Comparison of ENCODE assay signal across 8 cellular contexts in genomic region chrX:13029341-13029740, GRCh38. TPM values are rescaled to one million over a fixed set of nuclear protein-coding genes. Genes with fewer than 3 reads are reported as not detected.
DNase-seq lines count a peak whose midpoint lies in the region; ATAC-seq and TF ChIP-seq lines count a peak whose summit lies in the region.

No MANE protein-coding gene starts in this region.

- no peak for TF ChIP-seq RAD21 in Ishikawa (IDR thresholded peaks at IDR 0.05; ENCODE audit: low read depth)

- no peak overlapping the region for H3K4me3 ChIP-seq in mammary epithelial cell (replicated peaks in 1 of 3; ENCODE audit: insufficient read depth in 1 of 3, low read depth in 2 of 3, low read length in 3 of 3)

- no peaks in the 10 kb centered on the region for H3K79me2 ChIP-seq in mammary epithelial cell (ENCODE audit: insufficient read depth, low read length)

- H4K20me1 ChIP-seq in mammary epithelial cell (ENCODE audit: insufficient read depth, low read length): no peaks in the 10 kb centered on the region

- peak overlapping the region; percentile 67 for H3K27ac ChIP-seq in 22Rv1
- no peak overlapping the region for H3K27ac ChIP-seq in mammary epithelial cell (ENCODE audit: insufficient read depth, low read depth, low read length)

- H3K9ac ChIP-seq in mammary epithelial cell (ENCODE audit: insufficient read depth, low read length): no peak overlapping the region

- TF ChIP-seq CTCF in 22Rv1 (IDR thresholded peaks at IDR 0.05): no peak
- no peak for TF ChIP-seq CTCF in mammary epithelial cell (conservative IDR thresholded peaks at IDR 0.05 in 1 of 2, IDR thresholded peaks at IDR 0.05 in 1 of 2; ENCODE audit: extremely low read depth in 1 of 2, insufficient read depth in 1 of 2, low read depth in 1 of 2, low read length in 2 of 2)

- dilution Hi-C loops in mammary epithelial cell (cut with HindIII; ENCODE audit: low sequenced_read_pairs): no loop called here

- BruUV-seq in mammary epithelial cell (replicated peaks; lab: Mats Ljungman, UMichigan): no TSS peak

- DNase-seq in mammary epithelial cell (no peak), medulla oblongata (ENCODE audit: extremely low spot score) (peak; percentile 45), AML-193 (lab: John Stamatoyannopoulos, UW) (no peak), COR-L47 (lab: John Stamatoyannopoulos, UW) (no peak)
- no peak for DNase-seq in activated CD4-positive, alpha-beta T cell treated with anti-CD3 and anti-CD28 coated beads, Interleukin-2, amount 50 U/mL, for 4 hours

- H3K4me2 ChIP-seq in mammary epithelial cell (ENCODE audit: insufficient read depth, low read depth, low read length): peak overlapping the region; percentile 50

- 22% methylated on average over 5 of the region's 5 CpGs for WGBS in mammary epithelial cell (ENCODE audit: low coverage, missing lambda C conversion rate)

- H3K9me3 ChIP-seq in mammary epithelial cell (replicated peaks; ENCODE audit: insufficient read depth, low read length): no peaks in the 10 kb centered on the region

- CTCF ChIA-PET in mammary epithelial cell (lab: Charles Lee; ENCODE audit: low non-redundant PET): no interaction called here

- no peak for TF ChIP-seq EP300 in Ishikawa (IDR thresholded peaks at IDR 0.05; ENCODE audit: borderline replicate concordance)

- H3K36me3 ChIP-seq in mammary epithelial cell (ENCODE audit: insufficient read depth, low read length): no peaks in the 10 kb centered on the region

- in situ Hi-C loops in mammary epithelial cell (cut with MboI; ENCODE audit: low sequenced_read_pairs in 2 of 2): no loop called here

- peak overlapping the region; percentile 80 for H2AFZ ChIP-seq in mammary epithelial cell (ENCODE audit: low read depth, low read length)

- no peak for ATAC-seq in GM21717 (IDR thresholded peaks at IDR 0.05; ENCODE audit: unreplicated experiment)

- intact Hi-C loops in mammary epithelial cell (cut with micrococcal nuclease): loop anchor here (5.0 kb wide), 1 partner anchor 458 kb away; no protein-coding TSS in a partner anchor

- no peaks in the 10 kb centered on the region for H3K27me3 ChIP-seq in mammary epithelial cell (ENCODE audit: insufficient read depth, low read length)

- H3K4me1 ChIP-seq in mammary epithelial cell (ENCODE audit: insufficient read depth, low read length): peaks cover 20% of the 10 kb centered on the region

TF ChIP-seq in Ishikawa, 13 proteins besides CTCF, POLR2A, EP300 and RAD21:
- TF ChIP-seq YY1 (IDR thresholded peaks at IDR 0.05; ENCODE audit: low read depth) (0 out of 2 replicates have a peak, but pooled peaks have one; percentile 35), CEBPB (IDR thresholded peaks at IDR 0.05) (no peak)

RNA-seq across cellular contexts. Expression of gene FAM9C, which starts 15.1 kb away (rescaled TPM):
- total RNA-seq in mammary epithelial cell: not detected
- not detected for polyA plus RNA-seq in mammary epithelial cell
- not detected for polyA minus RNA-seq in mammary epithelial cell

RNA-seq across cellular contexts. Expression of gene TMSB4X, which starts 54.4 kb away (rescaled TPM):
- total RNA-seq in mammary epithelial cell: 1,000 to 10,000 TPM; 1,481 to 1,998 TPM
- polyA plus RNA-seq in mammary epithelial cell: 2,487 TPM
- polyA minus RNA-seq in mammary epithelial cell: 1,100 TPM
